ENCODE assay signal across 10 cellular contexts in the genomic region with DNA sequence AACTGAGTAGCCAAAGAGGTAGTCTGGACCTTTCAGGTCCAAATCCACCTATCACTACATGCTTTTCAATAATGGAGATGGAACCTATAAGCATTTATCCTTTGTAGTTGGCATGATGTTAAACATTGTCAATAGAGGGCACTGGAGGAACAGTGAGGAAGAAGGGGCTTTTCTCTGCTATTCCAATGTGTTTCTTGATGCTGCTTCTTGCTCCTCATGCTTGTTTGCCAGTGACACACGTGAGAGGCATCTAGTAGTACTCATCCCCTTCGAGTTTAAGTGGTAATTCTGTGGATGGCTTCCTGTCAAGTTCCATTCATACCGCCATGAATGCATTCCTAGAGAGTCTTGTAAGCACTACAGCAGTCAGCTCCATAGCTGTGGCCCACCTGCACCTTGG.
DNase-seq lines count a peak whose midpoint lies in the region; ATAC-seq and TF ChIP-seq lines count a peak whose summit lies in the region.
"Had no signal": no experiment of that assay in that cellular context is flagged by ENCODE, and none has a peak within 500 bp of the region (broad histone marks: within the 10 kb centered on the region; RNA-seq: fewer than 3 reads in every experiment).

No MANE protein-coding gene starts in this region.

- H3K4me2 ChIP-seq in SK-N-SH: no peak overlapping the region

- WGBS in SK-N-SH (ENCODE audit: low lambda C conversion rate): 19% methylated on average over 3 of the region's 3 CpGs

- H3K79me2 ChIP-seq in SK-N-SH (ENCODE audit: insufficient read depth): no peaks in the 10 kb centered on the region

- no peak overlapping the region for H3K9ac ChIP-seq in SK-N-SH

- no peaks in the 10 kb centered on the region for H3K9me2 ChIP-seq in SK-N-SH

- TF ChIP-seq EP300 in SK-N-SH (IDR thresholded peaks at IDR 0.05; ENCODE audit: borderline replicate concordance in 1 of 2, low read depth in 1 of 2, low read length in 1 of 2): no peak

- TF ChIP-seq RAD21 in SK-N-SH (IDR thresholded peaks at IDR 0.05; ENCODE audit: low read length): peak; percentile 57

- DNase-seq in Daoy (ENCODE audit: low read depth) (peak; percentile 35), HPDE6-E6E7 (ENCODE audit: extremely low spot score) (peak; percentile 5), SK-N-SH (no peak), iPS-NIHi7 (ENCODE audit: extremely low spot score) (peak; percentile 49)
- DNase-seq in NK-92 treated with Interleukin-12 subunit alpha and Interleukin-12 subunit beta, amount 100 ng/mL, for 24 hours (lab: John Stamatoyannopoulos, UW): no peak
- DNase-seq in activated CD4-positive, alpha-beta T cell treated with anti-CD3 and anti-CD28 coated beads, Interleukin-2, amount 50 U/mL, for 1 hour: no peak
- DNase-seq: activated T-cell treated with anti-CD3 and anti-CD28 coated beads for 4 hours had no signal

- no peaks in the 10 kb centered on the region for H3K9me3 ChIP-seq in SK-N-SH

- no peak overlapping the region for H3K27ac ChIP-seq in SK-N-SH (ENCODE audit: low read depth in 2 of 2, low read length in 1 of 2)

- H2AFZ ChIP-seq in SK-N-SH (ENCODE audit: low read depth): no peak overlapping the region

- no peaks in the 10 kb centered on the region for H3K36me3 ChIP-seq in SK-N-SH (replicated peaks in 1 of 2; ENCODE audit: control insufficient read depth in 1 of 2, insufficient read depth in 2 of 2, low read length in 1 of 2)

- no peak overlapping the region for H3K4me3 ChIP-seq in SK-N-SH (ENCODE audit: low read depth in 2 of 2, low read length in 1 of 2)

- no peaks in the 10 kb centered on the region for H3F3A ChIP-seq in SK-N-SH (replicated peaks; ENCODE audit: insufficient read depth)

- ATAC-seq in GM21447 (IDR thresholded peaks at IDR 0.05; ENCODE audit: unreplicated experiment): no peak
- no peak for ATAC-seq in HG03571 (IDR thresholded peaks at IDR 0.05; ENCODE audit: unreplicated experiment)
- ATAC-seq: stimulated activated effector memory CD8-positive, alpha-beta T cell treated with anti-CD3 and anti-CD28 coated beads, Interleukin-12 subunit alpha, Interleukin-12 subunit beta, amount 100 ng/mL, for 72 hours had no signal

- peak; percentile 43 for TF ChIP-seq CTCF in SK-N-SH (IDR thresholded peaks at IDR 0.05)

- CTCF ChIA-PET in SK-N-SH (lab: Yijun Ruan, JAX): interaction anchor here (0.6 to 1.3 kb wide), 2 partner anchors 200 to 310 kb away, joined by 3 read pairs; no protein-coding TSS in a partner anchor

- no peaks in the 10 kb centered on the region for H4K20me1 ChIP-seq in SK-N-SH (ENCODE audit: insufficient read depth)

- no peaks in the 10 kb centered on the region for H3K4me1 ChIP-seq in SK-N-SH (ENCODE audit: control insufficient read depth in 1 of 2, insufficient read depth in 2 of 2, low read depth in 1 of 2, low read length in 1 of 2)

- H3K27me3 ChIP-seq in SK-N-SH (ENCODE audit: insufficient read depth): no peaks in the 10 kb centered on the region

- POLR2A ChIA-PET in SK-N-SH (lab: Yijun Ruan, JAX): no interaction called here

TF ChIP-seq in SK-N-SH, 30 proteins besides CTCF, POLR2A, EP300 and RAD21:
- no peak for TF ChIP-seq GATA2 (CRISPR knock-in tag; IDR thresholded peaks at IDR 0.05)
- no peak for TF ChIP-seq MEF2A (IDR thresholded peaks at IDR 0.05; ENCODE audit: borderline replicate concordance, low read depth)
- no peak for TF ChIP-seq YY1 (IDR thresholded peaks at IDR 0.05; ENCODE audit: low read depth)
- peak; percentile 23; the same call in 1 of the 2 replicates for TF ChIP-seq SMC3 (IDR thresholded peaks at IDR 0.05; ENCODE audit: low read depth, low read length)
- TF ChIP-seq, protein P1, sequence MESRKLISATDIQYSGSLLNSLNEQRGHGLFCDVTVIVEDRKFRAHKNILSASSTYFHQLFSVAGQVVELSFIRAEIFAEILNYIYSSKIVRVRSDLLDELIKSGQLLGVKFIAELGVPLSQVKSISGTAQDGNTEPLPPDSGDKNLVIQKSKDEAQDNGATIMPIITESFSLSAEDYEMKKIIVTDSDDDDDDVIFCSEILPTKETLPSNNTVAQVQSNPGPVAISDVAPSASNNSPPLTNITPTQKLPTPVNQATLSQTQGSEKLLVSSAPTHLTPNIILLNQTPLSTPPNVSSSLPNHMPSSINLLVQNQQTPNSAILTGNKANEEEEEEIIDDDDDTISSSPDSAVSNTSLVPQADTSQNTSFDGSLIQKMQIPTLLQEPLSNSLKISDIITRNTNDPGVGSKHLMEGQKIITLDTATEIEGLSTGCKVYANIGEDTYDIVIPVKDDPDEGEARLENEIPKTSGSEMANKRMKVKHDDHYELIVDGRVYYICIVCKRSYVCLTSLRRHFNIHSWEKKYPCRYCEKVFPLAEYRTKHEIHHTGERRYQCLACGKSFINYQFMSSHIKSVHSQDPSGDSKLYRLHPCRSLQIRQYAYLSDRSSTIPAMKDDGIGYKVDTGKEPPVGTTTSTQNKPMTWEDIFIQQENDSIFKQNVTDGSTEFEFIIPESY (IDR thresholded peaks at IDR 0.05; ENCODE audit: borderline replicate concordance, low read depth): no peak
- TF ChIP-seq, protein P2, sequence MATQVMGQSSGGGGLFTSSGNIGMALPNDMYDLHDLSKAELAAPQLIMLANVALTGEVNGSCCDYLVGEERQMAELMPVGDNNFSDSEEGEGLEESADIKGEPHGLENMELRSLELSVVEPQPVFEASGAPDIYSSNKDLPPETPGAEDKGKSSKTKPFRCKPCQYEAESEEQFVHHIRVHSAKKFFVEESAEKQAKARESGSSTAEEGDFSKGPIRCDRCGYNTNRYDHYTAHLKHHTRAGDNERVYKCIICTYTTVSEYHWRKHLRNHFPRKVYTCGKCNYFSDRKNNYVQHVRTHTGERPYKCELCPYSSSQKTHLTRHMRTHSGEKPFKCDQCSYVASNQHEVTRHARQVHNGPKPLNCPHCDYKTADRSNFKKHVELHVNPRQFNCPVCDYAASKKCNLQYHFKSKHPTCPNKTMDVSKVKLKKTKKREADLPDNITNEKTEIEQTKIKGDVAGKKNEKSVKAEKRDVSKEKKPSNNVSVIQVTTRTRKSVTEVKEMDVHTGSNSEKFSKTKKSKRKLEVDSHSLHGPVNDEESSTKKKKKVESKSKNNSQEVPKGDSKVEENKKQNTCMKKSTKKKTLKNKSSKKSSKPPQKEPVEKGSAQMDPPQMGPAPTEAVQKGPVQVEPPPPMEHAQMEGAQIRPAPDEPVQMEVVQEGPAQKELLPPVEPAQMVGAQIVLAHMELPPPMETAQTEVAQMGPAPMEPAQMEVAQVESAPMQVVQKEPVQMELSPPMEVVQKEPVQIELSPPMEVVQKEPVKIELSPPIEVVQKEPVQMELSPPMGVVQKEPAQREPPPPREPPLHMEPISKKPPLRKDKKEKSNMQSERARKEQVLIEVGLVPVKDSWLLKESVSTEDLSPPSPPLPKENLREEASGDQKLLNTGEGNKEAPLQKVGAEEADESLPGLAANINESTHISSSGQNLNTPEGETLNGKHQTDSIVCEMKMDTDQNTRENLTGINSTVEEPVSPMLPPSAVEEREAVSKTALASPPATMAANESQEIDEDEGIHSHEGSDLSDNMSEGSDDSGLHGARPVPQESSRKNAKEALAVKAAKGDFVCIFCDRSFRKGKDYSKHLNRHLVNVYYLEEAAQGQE (IDR thresholded peaks at IDR 0.05; ENCODE audit: low read depth, low read length): no peak

Comparison
In these comparisons a context has a peak if more than half of its experiments do, and no peak if none do; other contexts are left out.
1. DNase-seq: peak in Daoy (single experiment), HPDE6-E6E7 (single experiment) and iPS-NIHi7 (single experiment); none in SK-N-SH (single experiment), NK-92 treated with Interleukin-12 subunit alpha and Interleukin-12 subunit beta, amount 100 ng/mL, for 24 hours (single experiment) and activated CD4-positive, alpha-beta T cell treated with anti-CD3 and anti-CD28 coated beads, Interleukin-2, amount 50 U/mL, for 1 hour (single experiment).